In genomic region chr17:15488557-15488956, GRCh38 we compare ENCODE assay signal across 17 cellular contexts. TPM values are rescaled to one million over a fixed set of nuclear protein-coding genes. Genes with fewer than 3 reads are reported as not detected.
DNase-seq lines count a peak whose midpoint lies in the region; TF ChIP-seq lines count a peak whose summit lies in the region.
"Had no signal": no experiment of that assay in that cellular context is flagged by ENCODE, and none has a peak within 500 bp of the region (broad histone marks: within the 10 kb centered on the region; RNA-seq: fewer than 3 reads in every experiment).

No MANE protein-coding gene starts in this region.

- H3K27me3 Mint-ChIP-seq in Calu3 (ENCODE audit: unreplicated experiment) (no peaks in the 10 kb centered on the region), neural crest cell (ENCODE audit: low read depth) (no peaks in the 10 kb centered on the region)
- H3K27me3 Mint-ChIP-seq: B cell; CD4-positive, CD25-positive, alpha-beta regulatory T cell had no signal

- TF ChIP-seq CTCF in Calu3 (IDR thresholded peaks at IDR 0.05; ENCODE audit: unreplicated experiment) (no peak), neural crest cell (conservative IDR thresholded peaks at IDR 0.05) (no peak), lower leg skin (IDR thresholded peaks at IDR 0.05) (no peak)

- BruUV-seq in Calu3 (replicated peaks; lab: Mats Ljungman, UMichigan): no TSS peak

- intact Hi-C loops in Calu3 (cut with micrococcal nuclease; ENCODE audit: unreplicated experiment) (no loop called here), lower leg skin (cut with DNase I; ENCODE audit: low total_unique reads) (no loop called here)

- no peak overlapping the region for H3K4me3 ChIP-seq in lower leg skin (ENCODE audit: low read depth, poor library complexity, severe bottlenecking)
- H3K4me3 ChIP-seq: BLaER1, GM23338 had no signal

- H3K36me3 Mint-ChIP-seq in Calu3 (ENCODE audit: insufficient read depth, unreplicated experiment) (peaks cover 17% of the 10 kb centered on the region), neural crest cell (ENCODE audit: low read depth) (peaks cover 31% of the 10 kb centered on the region)

- H3K27ac Mint-ChIP-seq in Calu3 (ENCODE audit: unreplicated experiment) (peak overlapping the region; percentile 52), neural crest cell (ENCODE audit: unreplicated experiment) (peak overlapping the region; percentile 22)
- H3K27ac Mint-ChIP-seq: B cell; CD8-positive, alpha-beta T cell; GM23338; HFFc6 had no signal

- H3K9me3 Mint-ChIP-seq in Calu3 (ENCODE audit: low read depth, unreplicated experiment) (peaks cover 2% of the 10 kb centered on the region), neural crest cell (no peaks in the 10 kb centered on the region)
- H3K9me3 Mint-ChIP-seq: CD4-positive, CD25-positive, alpha-beta regulatory T cell; CD8-positive, alpha-beta T cell; HFFc6 had no signal

- WGBS in lower leg skin, 2 donors: 86 to 88% methylated on average over 2 of the region's 2 CpGs

- CTCF ChIA-PET in Calu3 (lab: Charles Lee): no interaction called here

- no peak overlapping the region for H3K4me3 Mint-ChIP-seq in Calu3 (ENCODE audit: low read depth, unreplicated experiment)
- H3K4me3 Mint-ChIP-seq in neural crest cell: no peak overlapping the region
- H3K4me3 Mint-ChIP-seq: B cell; CD4-positive, CD25-positive, alpha-beta regulatory T cell; CD8-positive, alpha-beta T cell; GM23338; H9; HFFc6 had no signal

- H3K4me1 Mint-ChIP-seq in Calu3 (ENCODE audit: low read depth, unreplicated experiment): peaks cover 16% of the 10 kb centered on the region
- H3K4me1 Mint-ChIP-seq in neural crest cell: peaks cover 35% of the 10 kb centered on the region
- H3K4me1 Mint-ChIP-seq: B cell had no signal

- no peak for TF ChIP-seq POLR2A in lower leg skin (IDR thresholded peaks at IDR 0.05)

- DNase-seq in DMS 273 (lab: John Stamatoyannopoulos, UW; ENCODE audit: unreplicated experiment): peak; percentile 6
- no peak for DNase-seq in DMS 273 treated with DMSO at 0.1 percent for 48 hours (lab: John Stamatoyannopoulos, UW)
- no peak for DNase-seq in Calu3
- DNase-seq in neural crest cell (ENCODE audit: low read depth, low spot score): no peak
- no peak for DNase-seq in lower leg skin (ENCODE audit: low spot score in 2 of 2)
- no peak for DNase-seq in SIG-M5 (lab: John Stamatoyannopoulos, UW)
- DNase-seq: Caco-2; CD4-positive, CD25-positive, alpha-beta regulatory T cell; CD8-positive, alpha-beta T cell; DMS153; DND-41; H9; HFFc6 had no signal

RNA-seq across cellular contexts. Expression of gene CDRT4, which starts 21.1 kb away (rescaled TPM):
- total RNA-seq in Calu3 (2022) (1.3 and 2.8 TPM in 2 replicates), neural crest cell (2.4 and 2.8 TPM in 2 replicates), lower leg skin (1 to 10 TPM in 2 of 4 donors, under 1 TPM in 1, not detected in 1; 0.52 to 4.0 (median 3.8) TPM)
- total RNA-seq: H4 had no signal
